24 cellular contexts compared by ENCODE assay signal in the genomic region with DNA sequence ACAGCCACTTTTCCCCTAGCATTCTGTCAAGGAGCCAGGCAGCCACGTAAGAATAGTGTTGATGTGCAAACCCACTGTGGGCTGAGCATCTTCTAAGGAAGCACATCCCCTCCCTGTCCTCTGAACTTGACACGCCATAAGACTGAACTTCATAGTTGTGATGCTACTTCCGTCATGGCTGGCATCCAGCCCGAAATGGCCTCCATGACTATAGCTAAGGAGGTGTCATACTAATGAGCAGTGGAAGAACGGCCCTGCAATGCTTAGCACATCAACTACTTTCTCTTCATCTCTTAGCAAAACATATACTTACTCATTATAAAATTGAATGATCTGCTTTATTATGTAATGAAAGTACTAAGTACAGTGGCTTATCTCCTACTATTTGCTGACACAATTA.
A peak's percentile ranks its signal among the peaks of the same experiment; 100 is the strongest.
DNase-seq lines count a peak whose midpoint lies in the region; ATAC-seq and TF ChIP-seq lines count a peak whose summit lies in the region.
"Had no signal": no experiment of that assay in that cellular context is flagged by ENCODE, and none has a peak within 500 bp of the region (broad histone marks: within the 10 kb centered on the region; RNA-seq: fewer than 3 reads in every experiment).

No MANE protein-coding gene starts in this region.

- H2AFZ ChIP-seq in SK-N-SH (ENCODE audit: low read depth): no peak overlapping the region

- H3K9me3 ChIP-seq in SK-N-SH: no peaks in the 10 kb centered on the region
- H3K9me3 ChIP-seq: A549, lower lobe of right lung, suprapubic skin had no signal

- peaks cover 12% of the 10 kb centered on the region for H3F3A ChIP-seq in SK-N-SH (replicated peaks; ENCODE audit: insufficient read depth)

- H3K4me3 Mint-ChIP-seq in activated naive CD4-positive, alpha-beta T cell treated with anti-CD3 and anti-CD28 coated beads for 36 hours: no peak overlapping the region
- H3K4me3 Mint-ChIP-seq in activated naive CD8-positive, alpha-beta T cell treated with anti-CD3 and anti-CD28 coated beads, Interleukin-2, amount 10 ng/mL, durations not matched to agents 7 days and 5 days: no peak overlapping the region
- H3K4me3 Mint-ChIP-seq in stimulated activated memory B cell treated with anti-CD40 and anti-IgM and Interleukin-4, amounts not matched to agents 10 μg/mL and 1 μg/mL and 100 μg/mL, for 72 hours: no peak overlapping the region
- H3K4me3 Mint-ChIP-seq: B cell, brain, HFFc6, T-cell had no signal

- ATAC-seq in activated naive CD8-positive, alpha-beta T cell treated with anti-CD3 and anti-CD28 coated beads, Interleukin-2, amount 10 ng/mL, durations not matched to agents 7 days and 5 days (ENCODE audit: low read depth): no peak
- ATAC-seq in left colon: peak; percentile 89
- ATAC-seq in stimulated activated memory B cell treated with anti-CD40 and anti-IgM and Interleukin-4, amounts not matched to agents 10 μg/mL and 1 μg/mL and 100 μg/mL, for 72 hours: no peak
- ATAC-seq: A549; activated naive CD4-positive, alpha-beta T cell treated with anti-CD3 and anti-CD28 coated beads, Interleukin-2, amount 50 U/mL, for 72 hours; lower lobe of right lung; T-cell had no signal

- H3K9me2 ChIP-seq in SK-N-SH: no peaks in the 10 kb centered on the region

- no peak for TF ChIP-seq EP300 in SK-N-SH (IDR thresholded peaks at IDR 0.05; ENCODE audit: borderline replicate concordance in 1 of 2, low read depth in 1 of 2, low read length in 1 of 2)

- POLR2A ChIA-PET in activated naive CD8-positive, alpha-beta T cell treated with anti-CD3 and anti-CD28 coated beads, Interleukin-2, amount 10 ng/mL, durations not matched to agents 7 days and 5 days (lab: Charles Lee): no interaction called here
- POLR2A ChIA-PET in SK-N-SH (lab: Yijun Ruan, JAX): no interaction called here

- no peak overlapping the region for H3K9ac ChIP-seq in SK-N-SH

- H3K27ac ChIP-seq in SK-N-SH (ENCODE audit: low read depth in 2 of 2, low read length in 1 of 2): peak overlapping the region in 1 of 2 experiments; percentile 55; a peak in 1 of 4 replicates
- H3K27ac ChIP-seq: A549, coronary artery, lower lobe of right lung, suprapubic skin had no signal

- H3K79me2 ChIP-seq in SK-N-SH (ENCODE audit: insufficient read depth): no peaks in the 10 kb centered on the region

- CTCF ChIA-PET in activated naive CD4-positive, alpha-beta T cell treated with anti-CD3 and anti-CD28 coated beads for 36 hours (lab: Charles Lee): no interaction called here
- CTCF ChIA-PET in SK-N-SH (lab: Yijun Ruan, JAX): no interaction called here

- H3K4me1 ChIP-seq in SK-N-SH (ENCODE audit: control insufficient read depth in 1 of 2, insufficient read depth in 2 of 2, low read depth in 1 of 2, low read length in 1 of 2): peaks cover 7 to 8% of the 10 kb centered on the region in 2 experiments; a peak in 3 of 4 replicates
- H3K4me1 ChIP-seq: A549 had no signal

- peaks cover 29% of the 10 kb centered on the region for H3K4me1 Mint-ChIP-seq in activated naive CD4-positive, alpha-beta T cell treated with anti-CD3 and anti-CD28 coated beads for 36 hours (ENCODE audit: low read depth)
- peaks cover 27% of the 10 kb centered on the region for H3K4me1 Mint-ChIP-seq in activated naive CD8-positive, alpha-beta T cell treated with anti-CD3 and anti-CD28 coated beads, Interleukin-2, amount 10 ng/mL, durations not matched to agents 7 days and 5 days
- H3K4me1 Mint-ChIP-seq in stimulated activated memory B cell treated with anti-CD40 and anti-IgM and Interleukin-4, amounts not matched to agents 10 μg/mL and 1 μg/mL and 100 μg/mL, for 72 hours: peaks cover 18% of the 10 kb centered on the region

- no peak for TF ChIP-seq CTCF in SK-N-SH (IDR thresholded peaks at IDR 0.05)

- DNase-seq in activated naive CD4-positive, alpha-beta T cell treated with anti-CD3 and anti-CD28 coated beads for 36 hours: no peak
- no peak for DNase-seq in activated naive CD4-positive, alpha-beta T cell treated with Interleukin-2 at 50 U/mL for 16 hours
- no peak for DNase-seq in activated naive CD8-positive, alpha-beta T cell treated with anti-CD3 and anti-CD28 coated beads, Interleukin-2, amount 10 ng/mL, durations not matched to agents 7 days and 5 days
- DNase-seq in left colon (peak; percentile 53 to 83), SK-N-SH (no peak), NCI-H2227 (lab: John Stamatoyannopoulos, UW; ENCODE audit: unreplicated experiment) (no peak), HuH-7.5 (ENCODE audit: low spot score) (no peak)
- DNase-seq: COR-L47; HFFc6; lower lobe of right lung; NCI-H1105; NCI-H2029 treated with DMSO at 0.1 percent for 48 hours; NCI-H446; OCI-M1; SIG-M5; stimulated activated CD4-positive, alpha-beta T cell treated with anti-CD3 and anti-CD28 coated beads, Interleukin-2, amount 100 ng/mL, for 24 hours; T-cell had no signal

- no peaks in the 10 kb centered on the region for H4K20me1 ChIP-seq in SK-N-SH (ENCODE audit: insufficient read depth)

- no peaks in the 10 kb centered on the region for H3K27me3 Mint-ChIP-seq in activated naive CD4-positive, alpha-beta T cell treated with anti-CD3 and anti-CD28 coated beads for 36 hours (ENCODE audit: low read depth)
- H3K27me3 Mint-ChIP-seq in activated naive CD8-positive, alpha-beta T cell treated with anti-CD3 and anti-CD28 coated beads, Interleukin-2, amount 10 ng/mL, durations not matched to agents 7 days and 5 days: no peaks in the 10 kb centered on the region
- H3K27me3 Mint-ChIP-seq in stimulated activated memory B cell treated with anti-CD40 and anti-IgM and Interleukin-4, amounts not matched to agents 10 μg/mL and 1 μg/mL and 100 μg/mL, for 72 hours: no peaks in the 10 kb centered on the region
- H3K27me3 Mint-ChIP-seq: B cell, brain, T-cell had no signal

- intact Hi-C loops in activated naive CD4-positive, alpha-beta T cell treated with anti-CD3 and anti-CD28 coated beads for 36 hours (cut with micrococcal nuclease): no loop called here
- intact Hi-C loops in left colon (cut with DNase I, micrococcal nuclease): no loop called here

- TF ChIP-seq RAD21 in SK-N-SH (IDR thresholded peaks at IDR 0.05; ENCODE audit: low read length): no peak

- peaks cover 35% of the 10 kb centered on the region for H3K36me3 Mint-ChIP-seq in activated naive CD4-positive, alpha-beta T cell treated with anti-CD3 and anti-CD28 coated beads for 36 hours (ENCODE audit: low read depth)
- H3K36me3 Mint-ChIP-seq in activated naive CD8-positive, alpha-beta T cell treated with anti-CD3 and anti-CD28 coated beads, Interleukin-2, amount 10 ng/mL, durations not matched to agents 7 days and 5 days: peaks cover 44% of the 10 kb centered on the region
- H3K36me3 Mint-ChIP-seq in stimulated activated memory B cell treated with anti-CD40 and anti-IgM and Interleukin-4, amounts not matched to agents 10 μg/mL and 1 μg/mL and 100 μg/mL, for 72 hours: peaks cover 13% of the 10 kb centered on the region

- H3K9me3 Mint-ChIP-seq in activated naive CD4-positive, alpha-beta T cell treated with anti-CD3 and anti-CD28 coated beads for 36 hours: no peaks in the 10 kb centered on the region
- H3K9me3 Mint-ChIP-seq in activated naive CD8-positive, alpha-beta T cell treated with anti-CD3 and anti-CD28 coated beads, Interleukin-2, amount 10 ng/mL, durations not matched to agents 7 days and 5 days: no peaks in the 10 kb centered on the region
- H3K9me3 Mint-ChIP-seq in stimulated activated memory B cell treated with anti-CD40 and anti-IgM and Interleukin-4, amounts not matched to agents 10 μg/mL and 1 μg/mL and 100 μg/mL, for 72 hours: no peaks in the 10 kb centered on the region
- H3K9me3 Mint-ChIP-seq: activated naive CD4-positive, alpha-beta T cell treated with anti-CD3 and anti-CD28 coated beads, Interleukin-2, amount 50 U/mL, for 72 hours; HFFc6; T-cell had no signal

- H3K4me3 ChIP-seq in SK-N-SH (ENCODE audit: low read depth in 2 of 2, low read length in 1 of 2): no peak overlapping the region
- H3K4me3 ChIP-seq: A549, coronary artery, lower lobe of right lung, suprapubic skin had no signal

- no peaks in the 10 kb centered on the region for H3K27me3 ChIP-seq in SK-N-SH (ENCODE audit: insufficient read depth)
- H3K27me3 ChIP-seq: suprapubic skin had no signal

- H3K27ac Mint-ChIP-seq in activated naive CD4-positive, alpha-beta T cell treated with anti-CD3 and anti-CD28 coated beads for 36 hours: peak overlapping the region; percentile 22
- H3K27ac Mint-ChIP-seq in activated naive CD8-positive, alpha-beta T cell treated with anti-CD3 and anti-CD28 coated beads, Interleukin-2, amount 10 ng/mL, durations not matched to agents 7 days and 5 days: peak overlapping the region; percentile 74
- peak overlapping the region; percentile 17 for H3K27ac Mint-ChIP-seq in stimulated activated memory B cell treated with anti-CD40 and anti-IgM and Interleukin-4, amounts not matched to agents 10 μg/mL and 1 μg/mL and 100 μg/mL, for 72 hours
- H3K27ac Mint-ChIP-seq: B cell, HFFc6 had no signal

- no peaks in the 10 kb centered on the region for H3K36me3 ChIP-seq in SK-N-SH (replicated peaks in 1 of 2; ENCODE audit: control insufficient read depth in 1 of 2, insufficient read depth in 2 of 2, low read length in 1 of 2)
- H3K36me3 ChIP-seq: lower lobe of right lung, suprapubic skin had no signal

- WGBS in SK-N-SH (ENCODE audit: low lambda C conversion rate): 84% methylated on average over 5 of the region's 5 CpGs

- no peak overlapping the region for H3K4me2 ChIP-seq in SK-N-SH
- H3K4me2 ChIP-seq: A549 had no signal

TF ChIP-seq in SK-N-SH, 30 proteins besides CTCF, POLR2A, EP300 and RAD21 (continues in another document):
- no peak for TF ChIP-seq MEF2A (IDR thresholded peaks at IDR 0.05; ENCODE audit: borderline replicate concordance, low read depth)
- TF ChIP-seq, protein P1, sequence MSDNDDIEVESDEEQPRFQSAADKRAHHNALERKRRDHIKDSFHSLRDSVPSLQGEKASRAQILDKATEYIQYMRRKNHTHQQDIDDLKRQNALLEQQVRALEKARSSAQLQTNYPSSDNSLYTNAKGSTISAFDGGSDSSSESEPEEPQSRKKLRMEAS (IDR thresholded peaks at IDR 0.05; ENCODE audit: low read depth): no peak
- no peak for TF ChIP-seq GABPA (IDR thresholded peaks at IDR 0.05; ENCODE audit: low read depth)

Comparison
In these comparisons a context has a peak if more than half of its experiments do, and no peak if none do; other contexts are left out.
1. DNase-seq: peak in left colon (2 of 2); none in activated naive CD4-positive, alpha-beta T cell treated with anti-CD3 and anti-CD28 coated beads for 36 hours (single experiment), activated naive CD4-positive, alpha-beta T cell treated with Interleukin-2 at 50 U/mL for 16 hours (single experiment), activated naive CD8-positive, alpha-beta T cell treated with anti-CD3 and anti-CD28 coated beads, Interleukin-2, amount 10 ng/mL, durations not matched to agents 7 days and 5 days (single experiment), SK-N-SH (single experiment), NCI-H2227 (single experiment) and HuH-7.5 (single experiment).
2. H3K27ac Mint-ChIP-seq: peak in every context shown above with its lines; median percentile 74 in activated naive CD8-positive, alpha-beta T cell treated with anti-CD3 and anti-CD28 coated beads, Interleukin-2, amount 10 ng/mL, durations not matched to agents 7 days and 5 days; 22 in activated naive CD4-positive, alpha-beta T cell treated with anti-CD3 and anti-CD28 coated beads for 36 hours; 17 in stimulated activated memory B cell treated with anti-CD40 and anti-IgM and Interleukin-4, amounts not matched to agents 10 μg/mL and 1 μg/mL and 100 μg/mL, for 72 hours.